In genomic region chr2:9631976-9632700, GRCh38 we compare ENCODE assay signal across 1 cellular context.
TF ChIP-seq lines count a peak whose summit lies in the region.

No MANE protein-coding gene starts in this region.

TF ChIP-seq in SK-N-SH treated with all-trans-retinoic acid at 6 μM for 48 hours, 23 proteins besides CTCF, POLR2A, EP300 and RAD21 (continued from another document):
- TF ChIP-seq TSHZ2 (CRISPR knock-in tag; IDR thresholded peaks at IDR 0.05) (no peak), ZFP30 (CRISPR knock-in tag; IDR thresholded peaks at IDR 0.05) (no peak), ARNTL (CRISPR knock-in tag; IDR thresholded peaks at IDR 0.05; ENCODE audit: borderline replicate concordance, low read depth) (no peak), GLIS3 (CRISPR knock-in tag; IDR thresholded peaks at IDR 0.05) (no peak), PATZ1 (CRISPR knock-in tag; IDR thresholded peaks at IDR 0.05; ENCODE audit: borderline replicate concordance) (no peak), OSR1 (CRISPR knock-in tag; IDR thresholded peaks at IDR 0.05) (no peak)
